1 cellular context compared by ENCODE assay signal in genomic region chr7:140126435-140127034, GRCh38.
TF ChIP-seq lines count a peak whose summit lies in the region.

No MANE protein-coding gene starts in this region.

TF ChIP-seq in neural cell, 6 proteins besides CTCF, POLR2A, EP300 and RAD21 (continued from another document):
- TF ChIP-seq REST (IDR thresholded peaks at IDR 0.05; ENCODE audit: borderline replicate concordance): no peak
